Comparison of ENCODE assay signal across 8 cellular contexts in the genomic region with DNA sequence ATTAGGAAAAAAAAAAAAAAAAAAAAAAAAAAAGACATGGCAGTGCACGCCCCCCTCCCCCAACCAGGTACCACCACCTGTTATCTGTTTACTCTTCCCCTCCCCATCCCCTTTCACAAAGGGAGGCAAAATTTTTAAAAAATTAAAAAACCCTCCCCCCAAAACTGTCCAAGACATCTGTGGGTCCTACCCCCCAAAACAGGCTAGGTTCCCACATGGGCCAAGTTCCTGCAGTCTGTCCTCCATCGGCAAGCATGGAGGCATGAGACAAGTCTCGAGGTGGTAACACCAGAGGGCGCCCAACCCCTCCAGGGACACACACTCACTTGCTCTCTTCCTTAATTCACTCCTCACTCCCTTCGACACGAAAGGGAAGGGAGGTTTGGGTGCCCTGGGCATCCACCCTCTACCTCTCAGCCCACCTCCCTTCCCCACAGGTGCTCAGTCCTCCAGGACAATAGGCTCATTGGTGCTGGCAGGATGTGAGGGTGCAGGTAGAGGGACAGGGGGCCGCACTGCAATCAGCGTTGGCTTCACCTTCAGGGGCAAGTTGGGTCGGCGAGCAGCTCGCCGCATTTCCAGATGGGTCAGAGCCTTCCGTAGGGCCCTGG. TPM values are rescaled to one million over a fixed set of nuclear protein-coding genes. Genes with fewer than 3 reads are reported as not detected.
DNase-seq lines count a peak whose midpoint lies in the region; ATAC-seq, FAIRE-seq and TF ChIP-seq lines count a peak whose summit lies in the region.

No MANE protein-coding gene starts in this region.

- no peak overlapping the region for H4K91ac ChIP-seq in H1 (replicated peaks; ENCODE audit: insufficient read length, low read length)

- TF ChIP-seq POLR2A in H1 (IDR thresholded peaks at IDR 0.05; ENCODE audit: control extremely low read depth in 1 of 2, low read depth in 2 of 2, low read length in 2 of 2), result no peak

- H3K9me3 Mint-ChIP-seq in activated CD8-positive, alpha-beta T cell treated with anti-CD3 and anti-CD28 coated beads for 36 hours, result no peaks in the 10 kb centered on the region

- H3K36me3 ChIP-seq in H1 (ENCODE audit: control insufficient read depth in 2 of 4, insufficient read depth in 4 of 4, low read length in 3 of 4) (peaks cover 36 to 52% (median 38%) of the 10 kb centered on the region in 4 experiments), muscle layer of colon (ENCODE audit: insufficient read depth, low read length) (peaks cover 52% of the 10 kb centered on the region)

- TF ChIP-seq CTCF in activated CD8-positive, alpha-beta T cell treated with anti-CD3 and anti-CD28 coated beads for 36 hours (IDR thresholded peaks at IDR 0.05), result peak; percentile 71
- TF ChIP-seq CTCF in H1 (IDR thresholded peaks at IDR 0.05; ENCODE audit: control extremely low read depth in 1 of 3, insufficient read depth in 1 of 3, low read depth in 1 of 3, low read length in 3 of 3), result peak; percentile 69 to 91 (median 87)

- H2AFZ ChIP-seq in H1 (ENCODE audit: low read length), result no peak overlapping the region

- TF ChIP-seq RAD21 in H1 (IDR thresholded peaks at IDR 0.05 in 1 of 2, conservative IDR thresholded peaks at IDR 0.05 in 1 of 2; ENCODE audit: low read depth in 2 of 2, low read length in 2 of 2), result peak; percentile 68

- H2BK5ac ChIP-seq in H1 (ENCODE audit: low read depth, low read length), result no peak overlapping the region

- no peak overlapping the region for H3K23ac ChIP-seq in H1 (ENCODE audit: insufficient read length)

- no peak overlapping the region for H4K8ac ChIP-seq in H1 (ENCODE audit: extremely low read depth, insufficient read depth, low read length)

- DNase-seq in ACHN, result peak; percentile 77
- no peak for DNase-seq in GM18507 (ENCODE audit: extremely low spot score, insufficient read length, low read depth)
- peak; percentile 38 for DNase-seq in NCI-H774 (lab: John Stamatoyannopoulos, UW)
- peak; percentile 91 for DNase-seq in activated CD8-positive, alpha-beta T cell treated with anti-CD3 and anti-CD28 coated beads for 36 hours
- peak in 1 of 2 experiments; percentile 88 for DNase-seq in H1 (ENCODE audit: low read depth in 1 of 2, low spot score in 2 of 2)
- peak; percentile 52 to 76 (median 65) for DNase-seq in stimulated activated naive CD4-positive, alpha-beta T cell (lab: John Stamatoyannopoulos, UW)

- H2BK120ac ChIP-seq in H1 (replicated peaks; ENCODE audit: low read depth, low read length), result no peak overlapping the region

- no peak overlapping the region for H4K5ac ChIP-seq in H1 (ENCODE audit: insufficient read length, low read depth, low read length)

- CTCF ChIA-PET in activated CD8-positive, alpha-beta T cell treated with anti-CD3 and anti-CD28 coated beads for 36 hours (lab: Charles Lee), result interaction anchor here (0.9 to 3.8 kb wide), 16 partner anchors 10 to 272 kb away, joined by 3 to 24 read pairs (median 5); a partner anchor contains a TSS
- CTCF ChIA-PET in H1 (lab: Charles Lee; ENCODE audit: partially characterized antibody), result interaction anchor here (0.6 to 7.2 kb wide), 31 partner anchors 7 to 201 kb away, joined by 3 to 97 read pairs (median 3); a partner anchor contains a TSS

- H2AK5ac ChIP-seq in H1 (ENCODE audit: low read depth, low read length), result no peak overlapping the region

- H3K27me3 ChIP-seq in H1 (replicated peaks in 1 of 4; ENCODE audit: control insufficient read depth in 3 of 4, extremely low read depth in 1 of 4, insufficient read depth in 3 of 4, low read length in 3 of 4) (no peaks in the 10 kb centered on the region), muscle layer of colon (ENCODE audit: control insufficient read depth in 1 of 2, insufficient read depth in 2 of 2, low read length in 2 of 2) (no peaks in the 10 kb centered on the region)

- no peaks in the 10 kb centered on the region for H3K27me3 Mint-ChIP-seq in activated CD8-positive, alpha-beta T cell treated with anti-CD3 and anti-CD28 coated beads for 36 hours

- H3K9me3 ChIP-seq in H1 (ENCODE audit: insufficient read depth in 2 of 2, low read depth in 1 of 2, low read length in 1 of 2), result no peaks in the 10 kb centered on the region
- H3K9me3 ChIP-seq in muscle layer of colon (ENCODE audit: low read length), result no peaks in the 10 kb centered on the region

- in situ Hi-C loops in ACHN (cut with HindIII; ENCODE audit: low pct_ligation_motif_present, low pct_unique_long_range_greater_than_20kb, low sequenced_read_pairs), result no loop called here

- no peaks in the 10 kb centered on the region for H3K79me1 ChIP-seq in H1 (ENCODE audit: low read depth, low read length)

- H4K20me1 ChIP-seq in H1 (replicated peaks in 1 of 2; ENCODE audit: control insufficient read depth in 1 of 2, insufficient read depth in 2 of 2, low read length in 2 of 2), result peaks cover 4 to 5% of the 10 kb centered on the region in 2 experiments

- peak; percentile 81 for FAIRE-seq in GM18507 (lab: Jason Lieb, UNC)
- no peak for FAIRE-seq in H1 (lab: Jason Lieb, UNC)

- H3K18ac ChIP-seq in H1 (ENCODE audit: extremely low read depth, low read length), result no peak overlapping the region

- no peak overlapping the region for H2BK12ac ChIP-seq in H1 (ENCODE audit: low read depth, low read length)

- H3K56ac ChIP-seq in H1 (replicated peaks; ENCODE audit: insufficient read length, low read depth, low read length), result no peak overlapping the region

- H3K27ac ChIP-seq in H1 (ENCODE audit: low read depth, low read length) (no peak overlapping the region), muscle layer of colon (ENCODE audit: low read depth, low read length) (peak overlapping the region; percentile 46)

- WGBS in H1 (ENCODE audit: extremely low coverage in 1 of 2, insufficient coverage in 1 of 2, insufficient read length in 1 of 2, insufficient replicate concordance in 2 of 2, low coverage in 1 of 2, low lambda C conversion rate in 2 of 2, missing lambda C conversion rate in 1 of 2), 2 experiments, result 72% methylated on average over 12 of the region's 13 CpGs; no CpG with 5 or more reads in 1 of the 2 experiments

- peaks cover 0 to 3% (median under 1%) of the 10 kb centered on the region in 4 experiments; a peak in 5 of 7 replicates for H3K4me1 ChIP-seq in H1 (replicated peaks in 1 of 4; ENCODE audit: control insufficient read depth in 3 of 4, insufficient read depth in 4 of 4, low read length in 3 of 4)
- H3K4me1 ChIP-seq in muscle layer of colon (ENCODE audit: insufficient read depth, low read length), result peaks cover 16% of the 10 kb centered on the region

- ATAC-seq in activated CD8-positive, alpha-beta T cell treated with anti-CD3 and anti-CD28 coated beads for 36 hours, result peak; percentile 20
- no peak for ATAC-seq in HG03135 (IDR thresholded peaks at IDR 0.05; ENCODE audit: unreplicated experiment)

- no peak overlapping the region for H3K14ac ChIP-seq in H1 (ENCODE audit: insufficient read length)

- no peak overlapping the region for H2BK20ac ChIP-seq in H1 (ENCODE audit: low read length)

- H3K9ac ChIP-seq in H1 (replicated peaks in 1 of 4; ENCODE audit: extremely low read depth in 1 of 4, low read depth in 3 of 4, low read length in 3 of 4), result no peak overlapping the region
- no peak overlapping the region for H3K9ac ChIP-seq in muscle layer of colon (ENCODE audit: low read length)

- TF ChIP-seq EP300 in H1 (IDR thresholded peaks at IDR 0.05; ENCODE audit: borderline replicate concordance in 1 of 2, low read depth in 2 of 2, low read length in 2 of 2), result no peak

- H3K27ac Mint-ChIP-seq in activated CD8-positive, alpha-beta T cell treated with anti-CD3 and anti-CD28 coated beads for 36 hours, result peak overlapping the region; percentile 90

- H3K4me3 ChIP-seq in H1 (ENCODE audit: extremely low read depth in 1 of 4, insufficient read depth in 2 of 4, low read depth in 3 of 4, low read length in 4 of 4) (no peak overlapping the region), muscle layer of colon (ENCODE audit: low read depth in 1 of 2, low read length in 2 of 2) (no peak overlapping the region)

- no peak overlapping the region for H2BK15ac ChIP-seq in H1 (ENCODE audit: low read length)

- H3K4me1 Mint-ChIP-seq in activated CD8-positive, alpha-beta T cell treated with anti-CD3 and anti-CD28 coated beads for 36 hours (ENCODE audit: low read depth), result peaks cover 56% of the 10 kb centered on the region

- peaks cover 6% of the 10 kb centered on the region for H3K23me2 ChIP-seq in H1 (ENCODE audit: low read depth, low read length)

- no peak overlapping the region for H3K4ac ChIP-seq in H1 (replicated peaks; ENCODE audit: insufficient read length, low read depth, low read length)

- intact Hi-C loops in activated CD8-positive, alpha-beta T cell treated with anti-CD3 and anti-CD28 coated beads for 36 hours (cut with micrococcal nuclease), result loop anchor here (5.0 to 10.0 kb wide), 2 partner anchors 74 to 251 kb away; a partner anchor contains a TSS

- POLR2A ChIA-PET in activated CD8-positive, alpha-beta T cell treated with anti-CD3 and anti-CD28 coated beads for 36 hours (lab: Charles Lee), result interaction anchor here (0.6 to 7.9 kb wide), 22 partner anchors 10 to 1577 kb away, joined by 3 to 87 read pairs (median 15); a partner anchor contains a TSS
- POLR2A ChIA-PET in H1 (lab: Charles Lee; ENCODE audit: partially characterized antibody), result interaction anchor here (0.6 to 12.3 kb wide), 22 partner anchors 8 to 258 kb away, joined by 3 to 235 read pairs (median 8); a partner anchor contains a TSS

- peak overlapping the region; percentile 59 for H3K4me3 Mint-ChIP-seq in activated CD8-positive, alpha-beta T cell treated with anti-CD3 and anti-CD28 coated beads for 36 hours

- peaks cover 59% of the 10 kb centered on the region for H3K36me3 Mint-ChIP-seq in activated CD8-positive, alpha-beta T cell treated with anti-CD3 and anti-CD28 coated beads for 36 hours (ENCODE audit: low read depth)

- no peak overlapping the region for H3K4me2 ChIP-seq in H1 (ENCODE audit: insufficient read depth in 1 of 2, low read depth in 2 of 2, low read length in 2 of 2)

- H3K79me2 ChIP-seq in H1 (ENCODE audit: control insufficient read depth in 1 of 2, insufficient read depth in 2 of 2, low read length in 2 of 2), result peaks cover 0 to 22% of the 10 kb centered on the region in 2 experiments; a peak in 2 of 4 replicates

RNA-seq across cellular contexts. Expression of a gene that starts 2.2 kb away (rescaled TPM):
- 10 to 100 TPM; 34.4 to 38.0 TPM for total RNA-seq in activated CD8-positive, alpha-beta T cell treated with anti-CD3 and anti-CD28 coated beads for 36 hours
- total RNA-seq in H1 (2021; fragmentation: NEBNext Ultra II Directional; extraction: Animal tissue kit (Norgen Biotek cat#: 25700)), result 24.6 and 31.5 TPM in 2 replicates
- 17.8 and 26.2 TPM in 2 replicates for polyA plus RNA-seq in H1 (2011; rRNA removed)
- polyA plus RNA-seq in H1 (2011; cell fraction: cytosol; rRNA removed), result 24.2 TPM
- 41.6 TPM for polyA plus RNA-seq in H1 (2011; cell fraction: nucleus; rRNA removed)
- polyA plus RNA-seq in H1 (2012, experiment 1 of 2), result 20.8 to 24.7 TPM (median 23.1 TPM) in 4 replicates
- 20.4 TPM for polyA plus RNA-seq in H1 (2012, experiment 2 of 2)
- polyA plus RNA-seq in H1 (2013, experiment 1 of 2), result 15.5 TPM
- 13.2 TPM for polyA plus RNA-seq in H1 (2013, experiment 2 of 2)
- 10.0 and 16.4 TPM in 2 replicates for polyA minus RNA-seq in H1 (2011; rRNA and poly(A)+ RNA removed)
- 7.1 TPM for polyA minus RNA-seq in H1 (2011; cell fraction: cytosol; rRNA and poly(A)+ RNA removed)
- polyA minus RNA-seq in H1 (2011; cell fraction: nucleus; rRNA and poly(A)+ RNA removed), result 8.6 TPM

RNA-seq across cellular contexts. Expression of a gene that starts 8.1 kb away (rescaled TPM):
- 100 to 1,000 TPM; 159 to 164 TPM for total RNA-seq in activated CD8-positive, alpha-beta T cell treated with anti-CD3 and anti-CD28 coated beads for 36 hours
- total RNA-seq in H1 (2021; fragmentation: NEBNext Ultra II Directional; extraction: Animal tissue kit (Norgen Biotek cat#: 25700)), result 114 and 117 TPM in 2 replicates
- polyA plus RNA-seq in H1 (2011; rRNA removed), result 25.7 and 32.2 TPM in 2 replicates
- 35.3 TPM for polyA plus RNA-seq in H1 (2011; cell fraction: cytosol; rRNA removed)
- polyA plus RNA-seq in H1 (2011; cell fraction: nucleus; rRNA removed), result 66.3 TPM
- 98.7 to 112 TPM (median 111 TPM) in 4 replicates for polyA plus RNA-seq in H1 (2012, experiment 1 of 2)
- 79.2 TPM for polyA plus RNA-seq in H1 (2012, experiment 2 of 2)
- 45.4 TPM for polyA plus RNA-seq in H1 (2013, experiment 1 of 2)
- polyA plus RNA-seq in H1 (2013, experiment 2 of 2), result 44.6 TPM
- 69.4 and 71.5 TPM in 2 replicates for polyA minus RNA-seq in H1 (2011; rRNA and poly(A)+ RNA removed)
- 41.7 TPM for polyA minus RNA-seq in H1 (2011; cell fraction: cytosol; rRNA and poly(A)+ RNA removed)
- polyA minus RNA-seq in H1 (2011; cell fraction: nucleus; rRNA and poly(A)+ RNA removed), result 48.7 TPM

RNA-seq across cellular contexts. Expression of a gene that starts 19.0 kb away (rescaled TPM):
- total RNA-seq in activated CD8-positive, alpha-beta T cell treated with anti-CD3 and anti-CD28 coated beads for 36 hours, result 100 to 1,000 TPM; 115 to 120 TPM
- 29.9 and 31.2 TPM in 2 replicates for total RNA-seq in H1 (2021; fragmentation: NEBNext Ultra II Directional; extraction: Animal tissue kit (Norgen Biotek cat#: 25700))
- polyA plus RNA-seq in H1 (2011; rRNA removed), result 19.2 and 30.1 TPM in 2 replicates
- 18.9 TPM for polyA plus RNA-seq in H1 (2011; cell fraction: cytosol; rRNA removed)
- 101 TPM for polyA plus RNA-seq in H1 (2011; cell fraction: nucleus; rRNA removed)
- 22.0 to 32.1 TPM (median 25.2 TPM) in 4 replicates for polyA plus RNA-seq in H1 (2012, experiment 1 of 2)
- polyA plus RNA-seq in H1 (2012, experiment 2 of 2), result 23.4 TPM
- 18.3 TPM for polyA plus RNA-seq in H1 (2013, experiment 1 of 2)
- 15.2 TPM for polyA plus RNA-seq in H1 (2013, experiment 2 of 2)
- 13.6 and 15.8 TPM in 2 replicates for polyA minus RNA-seq in H1 (2011; rRNA and poly(A)+ RNA removed)
- 11.3 TPM for polyA minus RNA-seq in H1 (2011; cell fraction: cytosol; rRNA and poly(A)+ RNA removed)
- 15.3 TPM for polyA minus RNA-seq in H1 (2011; cell fraction: nucleus; rRNA and poly(A)+ RNA removed)

RNA-seq across cellular contexts. Expression of a gene that starts 19.5 kb away (rescaled TPM):
- total RNA-seq in activated CD8-positive, alpha-beta T cell treated with anti-CD3 and anti-CD28 coated beads for 36 hours, result 1 to 10 TPM in 1 of 2 experiments, under 1 TPM in 1; 0.79 to 1.1 TPM
- 0.55 and 2.2 TPM in 2 replicates for total RNA-seq in H1 (2021; fragmentation: NEBNext Ultra II Directional; extraction: Animal tissue kit (Norgen Biotek cat#: 25700))
- polyA plus RNA-seq in H1 (2011; rRNA removed), result 0.86 and 0.91 TPM in 2 replicates
- 1.0 TPM for polyA plus RNA-seq in H1 (2011; cell fraction: cytosol; rRNA removed)
- 1.1 TPM for polyA plus RNA-seq in H1 (2011; cell fraction: nucleus; rRNA removed)
- polyA plus RNA-seq in H1 (2012, experiment 1 of 2), result 1.8 to 2.8 TPM (median 2.1 TPM) in 4 replicates
- polyA plus RNA-seq in H1 (2012, experiment 2 of 2), result 1.3 TPM
- polyA plus RNA-seq in H1 (2013, experiment 1 of 2), result 0.55 TPM
- polyA plus RNA-seq in H1 (2013, experiment 2 of 2), result 0.64 TPM
- 1.7 TPM in 1 of 2 replicates, not detected in the other for polyA minus RNA-seq in H1 (2011; rRNA and poly(A)+ RNA removed)
- not detected for polyA minus RNA-seq in H1 (2011; cell fraction: cytosol; rRNA and poly(A)+ RNA removed)
- not detected for polyA minus RNA-seq in H1 (2011; cell fraction: nucleus; rRNA and poly(A)+ RNA removed)

RNA-seq across cellular contexts. Expression of a gene that starts 19.8 kb away (rescaled TPM):
- total RNA-seq in activated CD8-positive, alpha-beta T cell treated with anti-CD3 and anti-CD28 coated beads for 36 hours, result 1,000 to 10,000 TPM; 1,925 to 1,979 TPM
- total RNA-seq in H1 (2021; fragmentation: NEBNext Ultra II Directional; extraction: Animal tissue kit (Norgen Biotek cat#: 25700)), result 1,622 and 1,627 TPM in 2 replicates
- polyA plus RNA-seq in H1 (2011; rRNA removed), result 1,996 and 2,000 TPM in 2 replicates
- polyA plus RNA-seq in H1 (2011; cell fraction: cytosol; rRNA removed), result 2,637 TPM
- polyA plus RNA-seq in H1 (2011; cell fraction: nucleus; rRNA removed), result 1,888 TPM
- 1,872 to 2,382 TPM (median 2,305 TPM) in 4 replicates for polyA plus RNA-seq in H1 (2012, experiment 1 of 2)
- 2,227 TPM for polyA plus RNA-seq in H1 (2012, experiment 2 of 2)
- polyA plus RNA-seq in H1 (2013, experiment 1 of 2), result 1,219 TPM
- 1,170 TPM for polyA plus RNA-seq in H1 (2013, experiment 2 of 2)
- polyA minus RNA-seq in H1 (2011; rRNA and poly(A)+ RNA removed), result 1,372 and 1,843 TPM in 2 replicates
- 1,032 TPM for polyA minus RNA-seq in H1 (2011; cell fraction: cytosol; rRNA and poly(A)+ RNA removed)
- polyA minus RNA-seq in H1 (2011; cell fraction: nucleus; rRNA and poly(A)+ RNA removed), result 466 TPM
